Comparison of ENCODE assay signal across 19 cellular contexts in genomic region chr1:204733869-204734596, GRCh38. TPM values are rescaled to one million over a fixed set of nuclear protein-coding genes. Genes with fewer than 3 reads are reported as not detected.
DNase-seq lines count a peak whose midpoint lies in the region; ATAC-seq and TF ChIP-seq lines count a peak whose summit lies in the region.
"Had no signal": no experiment of that assay in that cellular context is flagged by ENCODE, and none has a peak within 500 bp of the region (broad histone marks: within the 10 kb centered on the region; RNA-seq: fewer than 3 reads in every experiment).

No MANE protein-coding gene starts in this region.

- ATAC-seq in Right ventricle myocardium inferior (peak; percentile 86), left lung (peak; percentile 71), HG02763 (IDR thresholded peaks at IDR 0.05; ENCODE audit: unreplicated experiment) (no peak)

- no peak for TF ChIP-seq CTCF in left ventricle myocardium inferior (IDR thresholded peaks at IDR 0.05; ENCODE audit: borderline replicate concordance)
- no peak for TF ChIP-seq CTCF in brain (conservative IDR thresholded peaks at IDR 0.05)
- TF ChIP-seq CTCF in left lung (IDR thresholded peaks at IDR 0.05) = no peak
- no peak for TF ChIP-seq CTCF in adrenal gland (IDR thresholded peaks at IDR 0.05)

- peaks cover 19% of the 10 kb centered on the region for H3K9me3 ChIP-seq in left ventricle myocardium inferior (replicated peaks)
- H3K9me3 ChIP-seq in left lung = peaks cover 0 to 9% of the 10 kb centered on the region in 2 donors
- no peaks in the 10 kb centered on the region for H3K9me3 ChIP-seq in adrenal gland (replicated peaks in 1 of 3)

- H3K9me3 Mint-ChIP-seq in brain = peaks cover 11 to 14% (median 11%) of the 10 kb centered on the region in 5 experiments

- peak overlapping the region in 3 of 5 experiments; percentile 75 to 87 (median 83) for H3K27ac Mint-ChIP-seq in brain

- H3K36me3 ChIP-seq in left ventricle myocardium inferior (no peaks in the 10 kb centered on the region), left lung (no peaks in the 10 kb centered on the region), adrenal gland (replicated peaks in 1 of 2) (no peaks in the 10 kb centered on the region)
- H3K36me3 ChIP-seq: BLaER1 had no signal

- H3K27me3 ChIP-seq in left ventricle myocardium inferior (ENCODE audit: low read depth) = peaks cover 96% of the 10 kb centered on the region
- peaks cover 0 to 44% of the 10 kb centered on the region in 2 donors for H3K27me3 ChIP-seq in left lung
- H3K27me3 ChIP-seq in adrenal gland = no peaks in the 10 kb centered on the region
- H3K27me3 ChIP-seq: BLaER1 had no signal

- no peak overlapping the region for H3K4me3 ChIP-seq in left ventricle myocardium inferior
- no peak overlapping the region for H3K4me3 ChIP-seq in left lung
- H3K4me3 ChIP-seq in adrenal gland = no peak overlapping the region
- H3K4me3 ChIP-seq: BLaER1, SK-N-MC had no signal

- peaks cover 21% of the 10 kb centered on the region for H3K27me3 Mint-ChIP-seq in brain

- DNase-seq in Right ventricle myocardium inferior (ENCODE audit: missing footprints) (no peak), left ventricle myocardium inferior (no peak), left lung (no peak), adrenal gland (no peak)
- no peak for DNase-seq in stimulated activated naive CD4-positive, alpha-beta T cell treated with Interleukin-2 at 50 U/mL for 16 hours (lab: John Stamatoyannopoulos, UW)
- DNase-seq: CD4-positive, alpha-beta memory T cell; DMS153; MV-4-11; NCI-H1694 treated with DMSO at 0.1 percent for 48 hours; NCI-H2107; NCI-H446; NCI-H774 had no signal

- H3K4me1 ChIP-seq in left ventricle myocardium inferior (peaks cover 4% of the 10 kb centered on the region), left lung (no peaks in the 10 kb centered on the region), adrenal gland (replicated peaks in 1 of 2) (no peaks in the 10 kb centered on the region)
- H3K4me1 ChIP-seq: BLaER1 had no signal

- H3K4me1 Mint-ChIP-seq in brain = peaks cover 40% of the 10 kb centered on the region

- intact Hi-C loops in Right ventricle myocardium inferior (cut with DNase I) (no loop called here), left ventricle myocardium inferior (cut with micrococcal nuclease) (no loop called here), left lung (cut with DNase I) (no loop called here), adrenal gland (cut with DNase I) (no loop called here)

- H3K27ac ChIP-seq in left ventricle myocardium inferior (replicated peaks) (no peak overlapping the region), left lung (no peak overlapping the region), adrenal gland (no peak overlapping the region)
- H3K27ac ChIP-seq: BLaER1, KMS-11, SK-N-MC had no signal

- no peak for TF ChIP-seq POLR2A in adrenal gland (IDR thresholded peaks at IDR 0.05)

- H3K36me3 Mint-ChIP-seq in brain = no peaks in the 10 kb centered on the region
- H3K36me3 Mint-ChIP-seq: CD4-positive, alpha-beta memory T cell had no signal

- 73 to 81% (median 75%) methylated on average over 12 of the region's 12 CpGs for WGBS in adrenal gland, 4 donors

- no peak overlapping the region for H3K4me3 Mint-ChIP-seq in brain
- H3K4me3 Mint-ChIP-seq: CD4-positive, alpha-beta memory T cell had no signal

RNA-seq across cellular contexts. Expression of gene LRRN2, which starts 48.5 kb away (rescaled TPM):
- total RNA-seq in Right ventricle myocardium inferior = 1.5 TPM
- 1.4 TPM for total RNA-seq in left ventricle myocardium inferior
- 9.2 TPM for polyA plus RNA-seq in brain (ENCODE audit: insufficient read depth, low read depth, low replicate concordance)
- total RNA-seq in left lung = 1 to 10 TPM; 2.5 to 7.1 TPM
- total RNA-seq in adrenal gland = 1 to 10 TPM; 2.1 to 8.7 (median 3.8) TPM
- polyA plus RNA-seq in adrenal gland = 1 to 10 TPM; 2.4 to 3.5 (median 3.5) TPM
- total RNA-seq: A673; CD4-positive, alpha-beta memory T cell; OCI-LY7 had no signal
- polyA plus RNA-seq: CD4-positive, alpha-beta memory T cell had no signal
